ENCODE assay signal across 8 cellular contexts in the genomic region with DNA sequence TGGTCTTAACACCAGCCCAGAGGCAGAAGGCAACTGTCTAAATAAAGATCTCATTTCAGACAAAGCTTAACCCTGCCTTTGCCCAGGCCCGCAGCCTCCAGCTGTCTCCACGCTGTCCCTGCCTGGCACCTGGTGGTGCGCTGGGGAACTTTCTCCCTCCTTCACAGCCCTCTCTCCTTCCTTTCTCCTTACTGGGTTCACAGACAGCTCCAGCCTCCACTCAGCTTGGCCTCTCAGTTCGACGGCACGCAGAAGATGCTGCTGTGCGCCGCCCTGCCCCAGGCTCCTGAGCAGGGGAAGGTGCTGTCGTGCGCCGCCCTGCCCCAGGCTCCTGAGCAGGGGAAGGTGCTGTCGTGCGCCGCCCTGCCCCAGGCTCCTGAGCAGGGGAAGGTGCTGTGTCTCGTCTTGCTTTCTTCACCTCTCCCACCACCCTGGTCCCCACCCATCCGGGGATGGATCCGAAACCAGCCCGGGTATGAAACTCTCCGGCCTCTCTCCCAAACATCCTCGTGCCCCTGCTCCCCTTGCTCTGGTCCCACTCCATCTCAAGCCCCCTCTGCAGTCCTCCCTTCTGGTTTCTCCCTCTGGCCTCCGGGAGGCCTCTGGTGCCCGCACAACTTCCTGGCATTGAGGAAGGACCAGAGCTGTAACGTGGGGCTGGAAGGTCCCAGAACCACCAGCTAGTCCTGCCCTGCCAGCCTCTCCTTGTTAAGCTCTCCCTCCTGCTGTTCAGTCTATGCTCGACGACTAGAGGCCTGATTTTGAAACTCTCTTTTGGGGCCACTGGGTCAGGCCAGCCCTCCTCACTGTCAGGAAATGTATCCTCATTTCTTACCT. TPM values are rescaled to one million over a fixed set of nuclear protein-coding genes. Genes with fewer than 3 reads are reported as not detected.
DNase-seq lines count a peak whose midpoint lies in the region; ATAC-seq and TF ChIP-seq lines count a peak whose summit lies in the region.

No MANE protein-coding gene starts in this region.

- H3K9me2 ChIP-seq in SK-N-SH: no peaks in the 10 kb centered on the region

- TF ChIP-seq RAD21 in SK-N-SH (IDR thresholded peaks at IDR 0.05; ENCODE audit: low read length): peak; percentile 97

- H3K27me3 ChIP-seq in SK-N-SH (ENCODE audit: insufficient read depth): no peaks in the 10 kb centered on the region
- H3K27me3 ChIP-seq in vagina: no peaks in the 10 kb centered on the region

- H2AFZ ChIP-seq in SK-N-SH (ENCODE audit: low read depth): no peak overlapping the region

- H3K36me3 ChIP-seq in SK-N-SH (replicated peaks in 1 of 2; ENCODE audit: control insufficient read depth in 1 of 2, insufficient read depth in 2 of 2, low read length in 1 of 2) (no peaks in the 10 kb centered on the region), vagina (no peaks in the 10 kb centered on the region)

- intact Hi-C loops in left cardiac atrium (cut with DNase I): loop anchor here (2.0 to 10.0 kb wide), 4 partner anchors 81 to 121 kb away; no protein-coding TSS in a partner anchor
- intact Hi-C loops in vagina (cut with DNase I): no loop called here

- H3K9me3 ChIP-seq in SK-N-SH (no peaks in the 10 kb centered on the region), vagina (no peaks in the 10 kb centered on the region)

- peak; percentile 48 for TF ChIP-seq CTCF in SK-N-SH (IDR thresholded peaks at IDR 0.05)
- peak in 1 of 3 experiments; percentile 22 for TF ChIP-seq CTCF in vagina (IDR thresholded peaks at IDR 0.05)

- peak overlapping the region; percentile 13 for H3K27ac Mint-ChIP-seq in activated naive CD4-positive, alpha-beta T cell treated with anti-CD3 and anti-CD28 coated beads, Interleukin-2, amount 10 ng/mL, durations not matched to agents 7 days and 5 days

- H4K20me1 ChIP-seq in SK-N-SH (ENCODE audit: insufficient read depth): no peaks in the 10 kb centered on the region

- no peak; a peak in 1 of 4 replicates for TF ChIP-seq EP300 in SK-N-SH (IDR thresholded peaks at IDR 0.05; ENCODE audit: borderline replicate concordance in 1 of 2, low read depth in 1 of 2, low read length in 1 of 2)

- no peak overlapping the region for H3K4me3 Mint-ChIP-seq in activated naive CD4-positive, alpha-beta T cell treated with anti-CD3 and anti-CD28 coated beads, Interleukin-2, amount 10 ng/mL, durations not matched to agents 7 days and 5 days

- H3K27me3 Mint-ChIP-seq in activated naive CD4-positive, alpha-beta T cell treated with anti-CD3 and anti-CD28 coated beads, Interleukin-2, amount 10 ng/mL, durations not matched to agents 7 days and 5 days: peaks cover 66% of the 10 kb centered on the region

- H3F3A ChIP-seq in SK-N-SH (replicated peaks; ENCODE audit: insufficient read depth): no peaks in the 10 kb centered on the region

- POLR2A ChIA-PET in SK-N-SH (lab: Yijun Ruan, JAX): interaction anchor here (1.1 to 2.3 kb wide), 5 partner anchors 9 to 122 kb away, joined by 3 to 20 read pairs (median 7); no protein-coding TSS in a partner anchor

- H3K4me1 Mint-ChIP-seq in activated naive CD4-positive, alpha-beta T cell treated with anti-CD3 and anti-CD28 coated beads, Interleukin-2, amount 10 ng/mL, durations not matched to agents 7 days and 5 days: peaks cover 17% of the 10 kb centered on the region

- H3K36me3 Mint-ChIP-seq in activated naive CD4-positive, alpha-beta T cell treated with anti-CD3 and anti-CD28 coated beads, Interleukin-2, amount 10 ng/mL, durations not matched to agents 7 days and 5 days: no peaks in the 10 kb centered on the region

- no peak overlapping the region for H3K4me2 ChIP-seq in SK-N-SH

- peak; percentile 73 for DNase-seq in activated naive CD4-positive, alpha-beta T cell treated with anti-CD3 and anti-CD28 coated beads, Interleukin-2, amount 10 ng/mL, durations not matched to agents 7 days and 5 days
- no peak for DNase-seq in activated naive CD4-positive, alpha-beta T cell treated with anti-CD3 and anti-CD28 coated beads, Interleukin-2, amount 50 U/mL, for 16 hours
- peak; percentile 84 for DNase-seq in SK-N-SH
- DNase-seq in left cardiac atrium: no peak
- no peak for DNase-seq in vagina (ENCODE audit: extremely low spot score in 2 of 2)
- no peak for DNase-seq in erythroblast (lab: John Stamatoyannopoulos, UW)

- H3K4me1 ChIP-seq in SK-N-SH (ENCODE audit: control insufficient read depth in 1 of 2, insufficient read depth in 2 of 2, low read depth in 1 of 2, low read length in 1 of 2) (peaks cover 0 to 29% of the 10 kb centered on the region in 2 experiments; a peak in 1 of 4 replicates), vagina (peaks cover 35% of the 10 kb centered on the region)

- ATAC-seq in left cardiac atrium: peak; percentile 44 to 50
- ATAC-seq in GM21786 (IDR thresholded peaks at IDR 0.05; ENCODE audit: unreplicated experiment): no peak
- ATAC-seq in GM21515 (IDR thresholded peaks at IDR 0.05; ENCODE audit: unreplicated experiment): no peak

- H3K27ac ChIP-seq in SK-N-SH (ENCODE audit: low read depth in 2 of 2, low read length in 1 of 2): peak overlapping the region in 1 of 2 experiments; percentile 19; a peak in 1 of 4 replicates
- peak overlapping the region; percentile 73 for H3K27ac ChIP-seq in vagina

- H3K9ac ChIP-seq in SK-N-SH: no peak overlapping the region

- TF ChIP-seq POLR2A in vagina (IDR thresholded peaks at IDR 0.05) (no peak), erythroblast (IDR thresholded peaks at IDR 0.05; ENCODE audit: low read length) (no peak)

- CTCF ChIA-PET in activated naive CD4-positive, alpha-beta T cell treated with anti-CD3 and anti-CD28 coated beads, Interleukin-2, amount 10 ng/mL, durations not matched to agents 7 days and 5 days (lab: Charles Lee): interaction anchor here (0.8 to 6.0 kb wide), 9 partner anchors 10 to 118 kb away, joined by 3 to 71 read pairs (median 6); no protein-coding TSS in a partner anchor
- CTCF ChIA-PET in SK-N-SH (lab: Yijun Ruan, JAX): interaction anchor here (0.6 to 17.1 kb wide), 49 partner anchors 9 to 211 kb away, joined by 3 to 293 read pairs (median 5); a partner anchor contains a TSS

- H3K9me3 Mint-ChIP-seq in activated naive CD4-positive, alpha-beta T cell treated with anti-CD3 and anti-CD28 coated beads, Interleukin-2, amount 10 ng/mL, durations not matched to agents 7 days and 5 days: no peaks in the 10 kb centered on the region

- 55% methylated on average over 19 of the region's 25 CpGs for WGBS in SK-N-SH (ENCODE audit: low lambda C conversion rate)

- H3K4me3 ChIP-seq in SK-N-SH (ENCODE audit: low read depth in 2 of 2, low read length in 1 of 2) (no peak overlapping the region), vagina (no peak overlapping the region)

- no peaks in the 10 kb centered on the region for H3K79me2 ChIP-seq in SK-N-SH (ENCODE audit: insufficient read depth)

TF ChIP-seq in SK-N-SH, 30 proteins besides CTCF, POLR2A, EP300 and RAD21 (continues in another document):
- TF ChIP-seq NFIC (IDR thresholded peaks at IDR 0.05; ENCODE audit: borderline replicate concordance): no peak
- no peak for TF ChIP-seq ELF1 (IDR thresholded peaks at IDR 0.05)
- TF ChIP-seq TAF1 (IDR thresholded peaks at IDR 0.05; ENCODE audit: borderline replicate concordance, low read depth, low read length): no peak
- TF ChIP-seq YY1 (IDR thresholded peaks at IDR 0.05; ENCODE audit: low read depth): no peak
- TF ChIP-seq SMC3 (IDR thresholded peaks at IDR 0.05; ENCODE audit: low read depth, low read length): peak; percentile 94
- TF ChIP-seq, protein P1, sequence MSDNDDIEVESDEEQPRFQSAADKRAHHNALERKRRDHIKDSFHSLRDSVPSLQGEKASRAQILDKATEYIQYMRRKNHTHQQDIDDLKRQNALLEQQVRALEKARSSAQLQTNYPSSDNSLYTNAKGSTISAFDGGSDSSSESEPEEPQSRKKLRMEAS (IDR thresholded peaks at IDR 0.05; ENCODE audit: low read depth): no peak
- no peak for TF ChIP-seq FOXM1 (IDR thresholded peaks at IDR 0.05; ENCODE audit: low read depth)
- no peak; the same call in 1 of the 2 replicates for TF ChIP-seq RFX5 (IDR thresholded peaks at IDR 0.05; ENCODE audit: low read length)
- no peak for TF ChIP-seq POLR2AphosphoS5 (IDR thresholded peaks at IDR 0.05; ENCODE audit: low read depth, low read length)
- TF ChIP-seq FOXJ3 (CRISPR knock-in tag; IDR thresholded peaks at IDR 0.05): no peak
- TF ChIP-seq MXI1 (IDR thresholded peaks at IDR 0.05; ENCODE audit: low read depth, low read length): peak; percentile 59; the same call in 1 of the 2 replicates
- TF ChIP-seq TCF12 (IDR thresholded peaks at IDR 0.05): no peak
- TF ChIP-seq JUND (IDR thresholded peaks at IDR 0.05): no peak
- TF ChIP-seq, protein P2, sequence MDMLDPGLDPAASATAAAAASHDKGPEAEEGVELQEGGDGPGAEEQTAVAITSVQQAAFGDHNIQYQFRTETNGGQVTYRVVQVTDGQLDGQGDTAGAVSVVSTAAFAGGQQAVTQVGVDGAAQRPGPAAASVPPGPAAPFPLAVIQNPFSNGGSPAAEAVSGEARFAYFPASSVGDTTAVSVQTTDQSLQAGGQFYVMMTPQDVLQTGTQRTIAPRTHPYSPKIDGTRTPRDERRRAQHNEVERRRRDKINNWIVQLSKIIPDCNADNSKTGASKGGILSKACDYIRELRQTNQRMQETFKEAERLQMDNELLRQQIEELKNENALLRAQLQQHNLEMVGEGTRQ (IDR thresholded peaks at IDR 0.05; ENCODE audit: borderline replicate concordance, low read depth, low read length): no peak
- TF ChIP-seq FOSL2 (IDR thresholded peaks at IDR 0.05; ENCODE audit: borderline replicate concordance, low read depth): no peak
- TF ChIP-seq, protein P3, sequence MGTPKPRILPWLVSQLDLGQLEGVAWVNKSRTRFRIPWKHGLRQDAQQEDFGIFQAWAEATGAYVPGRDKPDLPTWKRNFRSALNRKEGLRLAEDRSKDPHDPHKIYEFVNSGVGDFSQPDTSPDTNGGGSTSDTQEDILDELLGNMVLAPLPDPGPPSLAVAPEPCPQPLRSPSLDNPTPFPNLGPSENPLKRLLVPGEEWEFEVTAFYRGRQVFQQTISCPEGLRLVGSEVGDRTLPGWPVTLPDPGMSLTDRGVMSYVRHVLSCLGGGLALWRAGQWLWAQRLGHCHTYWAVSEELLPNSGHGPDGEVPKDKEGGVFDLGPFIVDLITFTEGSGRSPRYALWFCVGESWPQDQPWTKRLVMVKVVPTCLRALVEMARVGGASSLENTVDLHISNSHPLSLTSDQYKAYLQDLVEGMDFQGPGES (IDR thresholded peaks at IDR 0.05; ENCODE audit: low read depth, low read length): no peak
- TF ChIP-seq SIN3A (IDR thresholded peaks at IDR 0.05; ENCODE audit: borderline replicate concordance, low read depth, low read length): no peak
- no peak for TF ChIP-seq GABPA (IDR thresholded peaks at IDR 0.05; ENCODE audit: low read depth)
- peak; percentile 38; the same call in 1 of the 2 replicates for TF ChIP-seq RCOR1 (IDR thresholded peaks at IDR 0.05; ENCODE audit: low read length)
- TF ChIP-seq CHD2 (IDR thresholded peaks at IDR 0.05; ENCODE audit: low read length, partially characterized antibody): peak; percentile 38

RNA-seq across cellular contexts. Expression of a gene that starts 22.9 kb away (rescaled TPM):
- 34.5 and 56.8 TPM in 2 replicates for polyA plus RNA-seq in SK-N-SH (2012; rRNA removed)
- polyA plus RNA-seq in SK-N-SH (2012; cell fraction: cytosol; rRNA removed): 36.2 and 42.6 TPM in 2 replicates
- polyA plus RNA-seq in SK-N-SH (2012; cell fraction: nucleus; rRNA removed): 39.1 and 46.6 TPM in 2 replicates
- total RNA-seq in left cardiac atrium: 10 to 100 TPM; 28.2 to 31.0 TPM
- total RNA-seq in vagina: 31.7 TPM

Comparison
In these comparisons a context has a peak if more than half of its experiments do, and no peak if none do; other contexts are left out.
1. DNase-seq: peak in activated naive CD4-positive, alpha-beta T cell treated with anti-CD3 and anti-CD28 coated beads, Interleukin-2, amount 10 ng/mL, durations not matched to agents 7 days and 5 days (single experiment) and SK-N-SH (single experiment); none in activated naive CD4-positive, alpha-beta T cell treated with anti-CD3 and anti-CD28 coated beads, Interleukin-2, amount 50 U/mL, for 16 hours (single experiment), left cardiac atrium (single experiment), vagina (0 of 2) and erythroblast (0 of 2).
2. ATAC-seq: peak in left cardiac atrium (2 of 2); none in GM21786 (single experiment) and GM21515 (single experiment).